In the genomic region with DNA sequence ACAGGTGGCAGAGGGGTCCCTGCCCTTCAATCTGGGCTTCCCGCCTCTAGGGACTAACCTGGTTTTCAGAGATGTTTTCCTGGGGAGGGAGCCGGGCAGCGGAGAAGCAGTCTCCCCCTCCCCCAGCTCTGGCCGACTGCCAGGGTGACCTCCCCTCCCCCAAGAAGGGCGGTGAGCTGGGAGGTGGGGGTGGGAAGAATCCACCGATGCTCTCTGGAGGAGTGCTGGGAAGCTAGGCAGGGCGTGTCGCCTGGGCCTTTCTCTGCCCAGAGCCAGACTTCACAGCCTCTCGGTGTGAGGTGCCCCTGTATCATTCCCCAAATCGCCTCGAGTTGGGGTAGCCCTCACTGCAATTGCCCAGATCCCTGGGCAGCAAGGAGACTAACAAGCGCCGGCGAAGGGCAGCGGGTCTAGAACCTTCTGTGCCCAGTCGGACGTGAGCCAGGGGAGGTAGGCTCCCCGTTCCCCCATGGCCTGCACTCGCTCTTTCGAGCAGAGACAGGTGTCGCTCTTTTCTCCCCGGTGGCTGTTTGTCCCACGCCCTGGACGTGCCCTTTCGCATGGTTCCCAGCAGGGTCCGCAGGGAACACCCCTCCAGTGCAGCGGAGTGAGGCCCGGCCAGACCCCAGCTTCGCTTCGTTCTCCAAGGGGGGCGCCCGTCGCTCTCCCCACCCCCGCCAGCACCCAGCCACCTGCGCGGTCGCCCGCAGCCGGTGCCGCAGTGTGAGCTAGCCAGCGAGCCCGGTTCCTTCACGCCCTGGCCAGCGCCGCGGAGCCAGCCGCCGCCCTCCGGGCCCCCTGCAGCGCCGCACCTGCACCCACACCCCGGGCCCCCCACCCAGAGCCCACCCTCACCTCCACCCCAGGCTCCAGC, we compare ENCODE assay signal across 8 cellular contexts. TPM values are rescaled to one million over a fixed set of nuclear protein-coding genes. Genes with fewer than 3 reads are reported as not detected.
DNase-seq lines count a peak whose midpoint lies in the region; ATAC-seq and TF ChIP-seq lines count a peak whose summit lies in the region.

No MANE protein-coding gene starts in this region.

- peaks cover 66% of the 10 kb centered on the region for H3K27me3 Mint-ChIP-seq in T-helper 17 cell
- H3K27me3 Mint-ChIP-seq in activated naive CD8-positive, alpha-beta T cell treated with anti-CD3 and anti-CD28 coated beads, Interleukin-2, amount 50 U/mL, for 24 hours = peaks cover 43% of the 10 kb centered on the region

- H3K27ac Mint-ChIP-seq in T-helper 17 cell = no peak overlapping the region
- H3K27ac Mint-ChIP-seq in activated naive CD8-positive, alpha-beta T cell treated with anti-CD3 and anti-CD28 coated beads, Interleukin-2, amount 50 U/mL, for 24 hours = no peak overlapping the region

- TF ChIP-seq POLR2A in ovary (IDR thresholded peaks at IDR 0.05) = no peak

- H3K27ac ChIP-seq in foreskin keratinocyte (no peak overlapping the region), ovary (no peak overlapping the region)

- peaks cover 62% of the 10 kb centered on the region for H3K27me3 ChIP-seq in foreskin keratinocyte
- no peaks in the 10 kb centered on the region for H3K27me3 ChIP-seq in ovary

- TF ChIP-seq CTCF in foreskin keratinocyte (conservative IDR thresholded peaks at IDR 0.05) = no peak
- TF ChIP-seq CTCF in ovary (IDR thresholded peaks at IDR 0.05) = no peak

- no peak overlapping the region for H3K4me3 Mint-ChIP-seq in T-helper 17 cell
- H3K4me3 Mint-ChIP-seq in activated naive CD8-positive, alpha-beta T cell treated with anti-CD3 and anti-CD28 coated beads, Interleukin-2, amount 50 U/mL, for 24 hours = no peak overlapping the region

- DNase-seq in D341Med (ENCODE audit: low spot score) (peak; percentile 67), NCI-H748 treated with DMSO at 0.1 percent for 48 hours (lab: John Stamatoyannopoulos, UW) (peak; percentile 11), foreskin keratinocyte (no peak), ovary (peak in 1 of 5 donors; percentile 27), T-helper 17 cell (no peak), COLO829 (ENCODE audit: low spot score) (no peak)
- no peak for DNase-seq in activated naive CD8-positive, alpha-beta T cell treated with anti-CD3 and anti-CD28 coated beads, Interleukin-2, amount 50 U/mL, for 24 hours

- WGBS in ovary, 3 donors = 16 to 31% (median 19%) methylated on average over 22 to 52 of the region's 52 CpGs

- no peaks in the 10 kb centered on the region for H3K9me3 ChIP-seq in ovary
- no peaks in the 10 kb centered on the region for H3K9me3 ChIP-seq in T-helper 17 cell (ENCODE audit: control insufficient read depth, low read length, poor library complexity, severe bottlenecking)

- H3K4me1 Mint-ChIP-seq in T-helper 17 cell = peaks cover 4% of the 10 kb centered on the region
- H3K4me1 Mint-ChIP-seq in activated naive CD8-positive, alpha-beta T cell treated with anti-CD3 and anti-CD28 coated beads, Interleukin-2, amount 50 U/mL, for 24 hours = no peaks in the 10 kb centered on the region

- intact Hi-C loops in ovary (cut with DNase I) = no loop called here

- peak overlapping the region; percentile 51 for H3K4me3 ChIP-seq in ovary

- no peaks in the 10 kb centered on the region for H3K4me1 ChIP-seq in foreskin keratinocyte
- H3K4me1 ChIP-seq in ovary (ENCODE audit: insufficient read depth) = peaks cover 5% of the 10 kb centered on the region

- ATAC-seq in foreskin keratinocyte = peak; percentile 20
- ATAC-seq in HG02885 (IDR thresholded peaks at IDR 0.05; ENCODE audit: poor library complexity, unreplicated experiment) = no peak
- no peak for ATAC-seq in T-helper 17 cell
- ATAC-seq in activated naive CD8-positive, alpha-beta T cell treated with anti-CD3 and anti-CD28 coated beads, Interleukin-2, amount 50 U/mL, for 24 hours = no peak

- H3K36me3 Mint-ChIP-seq in T-helper 17 cell (ENCODE audit: low read depth) = peaks cover 2% of the 10 kb centered on the region
- H3K36me3 Mint-ChIP-seq in activated naive CD8-positive, alpha-beta T cell treated with anti-CD3 and anti-CD28 coated beads, Interleukin-2, amount 50 U/mL, for 24 hours (ENCODE audit: low read depth) = no peaks in the 10 kb centered on the region

- TF ChIP-seq EP300 in ovary (IDR thresholded peaks at IDR 0.05) = no peak

- no peaks in the 10 kb centered on the region for H3K36me3 ChIP-seq in ovary

- no peaks in the 10 kb centered on the region for H3K9me3 Mint-ChIP-seq in activated naive CD8-positive, alpha-beta T cell treated with anti-CD3 and anti-CD28 coated beads, Interleukin-2, amount 50 U/mL, for 24 hours

RNA-seq across cellular contexts. Expression of a gene that starts 1.1 kb away (rescaled TPM):
- total RNA-seq in foreskin keratinocyte (0.41 and 0.42 TPM in 2 replicates), ovary (1 to 10 TPM in 5 of 7 donors, under 1 TPM in 2; 0.50 to 6.0 (median 3.9) TPM), T-helper 17 cell (1 to 10 TPM; 1.8 to 4.3 TPM)
- polyA plus RNA-seq in foreskin keratinocyte (0.88 and 1.7 TPM in 2 replicates), ovary (1 to 10 TPM; 1.7 to 9.1 TPM)

Comparison
In these comparisons a context has a peak if more than half of its experiments do, and no peak if none do; other contexts are left out.
1. DNase-seq: peak in D341Med (single experiment) and NCI-H748 treated with DMSO at 0.1 percent for 48 hours (single experiment); none in foreskin keratinocyte (0 of 2), T-helper 17 cell (0 of 3), COLO829 (single experiment) and activated naive CD8-positive, alpha-beta T cell treated with anti-CD3 and anti-CD28 coated beads, Interleukin-2, amount 50 U/mL, for 24 hours (single experiment).